ENCODE assay signal across 17 cellular contexts in the genomic region with DNA sequence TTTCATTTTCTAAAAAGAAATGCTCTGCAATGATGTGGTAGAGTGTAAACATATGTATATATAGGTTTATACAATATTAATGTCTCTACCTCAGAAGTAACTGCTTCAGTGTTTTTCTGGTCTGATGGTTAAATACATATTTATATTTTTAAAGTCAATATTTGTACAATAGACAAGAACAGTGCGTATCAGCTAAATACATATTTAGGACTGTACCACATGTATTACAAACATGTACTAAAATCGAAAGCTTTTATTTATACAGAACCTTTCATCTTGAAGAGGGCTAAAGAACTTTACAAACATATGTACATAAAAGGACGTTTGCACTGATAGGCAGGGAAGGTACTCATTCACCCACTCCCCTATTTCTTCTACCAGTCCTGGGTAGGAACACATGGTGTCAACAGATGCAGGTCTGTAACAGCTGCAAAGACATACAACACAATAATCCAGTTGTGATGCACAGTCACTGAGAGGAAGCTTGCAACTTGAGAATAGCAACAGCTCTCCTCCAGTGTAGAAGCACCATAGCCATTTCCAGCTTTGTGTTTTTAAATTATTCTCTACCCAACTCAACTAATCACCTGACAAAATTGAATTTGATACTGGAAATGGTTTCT.
DNase-seq lines count a peak whose midpoint lies in the region; ATAC-seq, FAIRE-seq and TF ChIP-seq lines count a peak whose summit lies in the region.
"Had no signal": no experiment of that assay in that cellular context is flagged by ENCODE, and none has a peak within 500 bp of the region (broad histone marks: within the 10 kb centered on the region; RNA-seq: fewer than 3 reads in every experiment).

No MANE protein-coding gene starts in this region.

- no peak overlapping the region for H3K27ac ChIP-seq in HepG2 (ENCODE audit: extremely low read length, insufficient read depth, low read length)
- no peak overlapping the region for H3K27ac ChIP-seq in right lobe of liver
- peak overlapping the region; percentile 56 for H3K27ac ChIP-seq in VCaP
- no peak overlapping the region for H3K27ac ChIP-seq in WERI-Rb-1
- H3K27ac ChIP-seq: A549, SJSA1 had no signal

- CTCF ChIA-PET in HepG2 (lab: Yijun Ruan, JAX; ENCODE audit: low intra/inter-chr PET ratio, low total read pairs) = no interaction called here

- H3K36me3 ChIP-seq in HepG2 (replicated peaks in 1 of 2; ENCODE audit: control insufficient read depth in 1 of 2, insufficient read depth in 2 of 2, low read length in 2 of 2) = peaks cover 1 to 16% of the 10 kb centered on the region in 2 experiments; a peak in 4 of 5 replicates
- H3K36me3 ChIP-seq in right lobe of liver = peaks cover 0 to 13% (median 0%) of the 10 kb centered on the region in 4 donors
- no peaks in the 10 kb centered on the region; the same call in 1 of the 2 replicates for H3K36me3 ChIP-seq in WERI-Rb-1
- H3K36me3 ChIP-seq: SJSA1 had no signal

- no peak overlapping the region for H2AFZ ChIP-seq in HepG2 (ENCODE audit: low read length)

- TF ChIP-seq CTCF in HepG2 (CRISPR knock-in tag; IDR thresholded peaks at IDR 0.05) = no peak
- TF ChIP-seq CTCF in right lobe of liver (IDR thresholded peaks at IDR 0.05) = no peak
- TF ChIP-seq CTCF in VCaP (conservative IDR thresholded peaks at IDR 0.05) = no peak
- TF ChIP-seq CTCF in WERI-Rb-1 (IDR thresholded peaks at IDR 0.05; ENCODE audit: low read depth, low read length) = no peak

- H3K27me3 ChIP-seq in HepG2 (ENCODE audit: control insufficient read depth in 1 of 2, insufficient read depth in 2 of 2, low read length in 2 of 2) (no peaks in the 10 kb centered on the region), right lobe of liver (no peaks in the 10 kb centered on the region), WERI-Rb-1 (ENCODE audit: insufficient read depth, low read depth, severe bottlenecking) (no peaks in the 10 kb centered on the region)
- H3K27me3 ChIP-seq: SJSA1 had no signal

- no peaks in the 10 kb centered on the region for H3K79me2 ChIP-seq in HepG2 (ENCODE audit: insufficient read depth, low read length)

- in situ Hi-C loops in HepG2 (cut with HindIII; ENCODE audit: extremely low pct_ligation_motif_present, low pct_unique_long_range_greater_than_20kb) = no loop called here

- peak; percentile 7 for DNase-seq in HepG2 (ENCODE audit: low spot score)
- no peak for DNase-seq in right lobe of liver
- DNase-seq in NCI-H2171 treated with DMSO at 0.1 percent for 48 hours (lab: John Stamatoyannopoulos, UW) = peak; percentile 74
- peak; percentile 12 for DNase-seq in superior temporal gyrus (ENCODE audit: extremely low spot score)
- DNase-seq in WERI-Rb-1 = no peak
- DNase-seq in dedifferentiated amniotic fluid mesenchymal stem cell (ENCODE audit: extremely low spot score) = no peak
- DNase-seq: activated CD4-positive, CD25-positive, alpha-beta regulatory T cell; activated CD8-positive, alpha-beta T cell treated with anti-CD3 and anti-CD28 coated beads, Interleukin-2, amount 10 ng/mL, durations not matched to agents 7 days and 5 days; activated T-cell treated with anti-CD3 and anti-CD28 coated beads, Interleukin-2, amount 50 U/mL, for 48 hours; C1 segment of cervical spinal cord; effector memory CD4-positive, alpha-beta T cell; NCI-H1694 had no signal

- FAIRE-seq in HepG2 (lab: Jason Lieb, UNC) = no peak
- FAIRE-seq: A549, astrocyte had no signal

- 30% methylated on average over 3 of the region's 3 CpGs for WGBS in HepG2 (ENCODE audit: low lambda C conversion rate)
- 33% methylated on average over 3 of the region's 3 CpGs for WGBS in right lobe of liver (ENCODE audit: insufficient coverage, low coverage, low lambda C conversion rate, missing lambda C conversion rate)

- TF ChIP-seq POLR2A in HepG2 (IDR thresholded peaks at IDR 0.05; ENCODE audit: insufficient read depth in 1 of 2, low read depth in 2 of 2, low read length in 2 of 2) = no peak
- TF ChIP-seq POLR2A in right lobe of liver (IDR thresholded peaks at IDR 0.05) = no peak

- TF ChIP-seq EP300 in HepG2 (IDR thresholded peaks at IDR 0.05; ENCODE audit: low read depth in 2 of 2, low read length in 2 of 2) = no peak
- TF ChIP-seq EP300 in HepG2 (CRISPR knock-in tag; IDR thresholded peaks at IDR 0.05; ENCODE audit: borderline replicate concordance) = no peak

- POLR2A ChIA-PET in HepG2 (lab: Yijun Ruan, JAX) = no interaction called here

- H4K20me1 ChIP-seq in HepG2 (ENCODE audit: insufficient read depth, low read length) = no peaks in the 10 kb centered on the region

- no peak overlapping the region for H3K4me2 ChIP-seq in HepG2 (ENCODE audit: low read depth, low read length)
- H3K4me2 ChIP-seq: A549 had no signal

- no peak overlapping the region for H3K4me3 ChIP-seq in HepG2 (replicated peaks in 1 of 3; ENCODE audit: insufficient read depth in 1 of 3, low read depth in 2 of 3, low read length in 3 of 3)
- no peak overlapping the region for H3K4me3 ChIP-seq in right lobe of liver
- H3K4me3 ChIP-seq in WERI-Rb-1 (ENCODE audit: low read depth, low read length) = no peak overlapping the region
- H3K4me3 ChIP-seq: A549, SJSA1 had no signal

- TF ChIP-seq RAD21 in HepG2 (CRISPR knock-in tag; IDR thresholded peaks at IDR 0.05) = no peak

- H3K4me1 ChIP-seq in HepG2 (ENCODE audit: insufficient read depth, low read length) = peaks cover 10% of the 10 kb centered on the region; the same call in 1 of the 2 replicates
- H3K4me1 ChIP-seq in right lobe of liver = no peaks in the 10 kb centered on the region
- H3K4me1 ChIP-seq: SJSA1 had no signal

- no TSS peak for BruUV-seq in HepG2 (replicated peaks; lab: Mats Ljungman, UMichigan)

- H3K9me3 ChIP-seq in HepG2 (ENCODE audit: low read length) (no peaks in the 10 kb centered on the region), right lobe of liver (no peaks in the 10 kb centered on the region), WERI-Rb-1 (ENCODE audit: severe bottlenecking) (no peaks in the 10 kb centered on the region)
- H3K9me3 ChIP-seq: A549, SJSA1 had no signal

- 0 out of 2 replicates have a peak overlapping the region, but pooled peaks have one; percentile 4 for H3K9ac ChIP-seq in HepG2 (ENCODE audit: insufficient read depth, low read depth, low read length)

- ATAC-seq in HepG2 (peak; percentile 52; the same call in 2 of the 3 replicates), right lobe of liver (no peak), GM21737 (IDR thresholded peaks at IDR 0.05; ENCODE audit: unreplicated experiment) (no peak)
- ATAC-seq: A549; activated CD8-positive, alpha-beta T cell treated with anti-CD3 and anti-CD28 coated beads, Interleukin-2, amount 10 ng/mL, durations not matched to agents 7 days and 5 days had no signal

- intact Hi-C loops in HepG2 (cut with micrococcal nuclease; ENCODE audit: unreplicated experiment) = no loop called here
- intact Hi-C loops in right lobe of liver (cut with DNase I) = no loop called here

TF ChIP-seq in HepG2, 621 proteins besides CTCF, POLR2A, EP300 and RAD21 (continues in another document):
- TF ChIP-seq IRX3 (CRISPR knock-in tag; IDR thresholded peaks at IDR 0.05; ENCODE audit: borderline replicate concordance, low read depth) = no peak
- no peak for TF ChIP-seq ZBTB1 (CRISPR knock-in tag; IDR thresholded peaks at IDR 0.05; ENCODE audit: borderline replicate concordance)
- no peak for TF ChIP-seq NFKB2 (CRISPR knock-in tag; IDR thresholded peaks at IDR 0.05; ENCODE audit: borderline replicate concordance)
- TF ChIP-seq RERE (CRISPR knock-in tag; IDR thresholded peaks at IDR 0.05; ENCODE audit: low read depth) = 0 out of 2 replicates have a peak, but pooled peaks have one; percentile 43
- peak; percentile 81; the same call in 1 of the 2 replicates for TF ChIP-seq TBX3 (IDR thresholded peaks at IDR 0.05; ENCODE audit: borderline replicate concordance)
- TF ChIP-seq ZNF766 (CRISPR knock-in tag; IDR thresholded peaks at IDR 0.05; ENCODE audit: borderline replicate concordance) = no peak
- no peak for TF ChIP-seq PITX1 (CRISPR knock-in tag; IDR thresholded peaks at IDR 0.05)
- no peak for TF ChIP-seq JARID2 (CRISPR knock-in tag; IDR thresholded peaks at IDR 0.05; ENCODE audit: insufficient replicate concordance)
- TF ChIP-seq HES4 (CRISPR knock-in tag; IDR thresholded peaks at IDR 0.05; ENCODE audit: borderline replicate concordance) = no peak

Comparison
In these comparisons a context has a peak if more than half of its experiments do, and no peak if none do; other contexts are left out.
1. DNase-seq: peak in HepG2 (single experiment), NCI-H2171 treated with DMSO at 0.1 percent for 48 hours (single experiment) and superior temporal gyrus (single experiment); none in right lobe of liver (0 of 3), WERI-Rb-1 (single experiment) and dedifferentiated amniotic fluid mesenchymal stem cell (single experiment).